ENCODE assay signal across 19 cellular contexts in genomic region chr2:234916674-234917073, GRCh38. TPM values are rescaled to one million over a fixed set of nuclear protein-coding genes. Genes with fewer than 3 reads are reported as not detected.
DNase-seq lines count a peak whose midpoint lies in the region; ATAC-seq and TF ChIP-seq lines count a peak whose summit lies in the region.
"Had no signal": no experiment of that assay in that cellular context is flagged by ENCODE, and none has a peak within 500 bp of the region (broad histone marks: within the 10 kb centered on the region; RNA-seq: fewer than 3 reads in every experiment).

No MANE protein-coding gene starts in this region.

- H3K9ac ChIP-seq in endodermal cell (ENCODE audit: extremely low read depth, low read length, poor library complexity, severe bottlenecking), result no peak overlapping the region
- H3K9ac ChIP-seq: BLaER1 treated with 17β-estradiol and CSF1 and Interleukin-3, amounts not matched to agents 10 nM and 100 nM had no signal

- H3K27me3 Mint-ChIP-seq in WTC11 (ENCODE audit: low read depth) (peaks cover 57% of the 10 kb centered on the region), endodermal cell (ENCODE audit: insufficient read depth) (no peaks in the 10 kb centered on the region)

- POLR2A ChIA-PET in WTC11 (lab: Charles Lee), result no interaction called here

- H3K27me3 ChIP-seq in right cardiac atrium (ENCODE audit: control insufficient read depth, insufficient read depth) (no peaks in the 10 kb centered on the region), endodermal cell (ENCODE audit: control insufficient read depth, insufficient read depth, low read length, poor library complexity, severe bottlenecking) (no peaks in the 10 kb centered on the region), upper lobe of right lung (no peaks in the 10 kb centered on the region)
- H3K27me3 ChIP-seq: BLaER1 treated with 17β-estradiol and CSF1 and Interleukin-3, amounts not matched to agents 10 nM and 100 nM; SJCRH30 had no signal

- TF ChIP-seq CTCF in WTC11 (IDR thresholded peaks at IDR 0.05) (no peak), endodermal cell (conservative IDR thresholded peaks at IDR 0.05) (peak; percentile 46), upper lobe of right lung (IDR thresholded peaks at IDR 0.05) (no peak)

- H3K36me3 ChIP-seq in endodermal cell (ENCODE audit: control insufficient read depth, insufficient read depth, low read length) (no peaks in the 10 kb centered on the region), upper lobe of right lung (no peaks in the 10 kb centered on the region)
- H3K36me3 ChIP-seq: BLaER1 treated with 17β-estradiol and CSF1 and Interleukin-3, amounts not matched to agents 10 nM and 100 nM; SJCRH30 had no signal

- CTCF ChIA-PET in WTC11 (lab: Charles Lee), result interaction anchor here (0.8 to 1.0 kb wide), 2 partner anchors 9 to 16 kb away, joined by 3 read pairs; no protein-coding TSS in a partner anchor

- 93% methylated on average over 5 of the region's 5 CpGs for WGBS in right cardiac atrium
- WGBS in endodermal cell (ENCODE audit: insufficient coverage in 1 of 2, insufficient read length in 1 of 2), 2 experiments, result 93 to 94% methylated on average over 3 to 5 of the region's 5 CpGs

- H3K9me3 Mint-ChIP-seq in WTC11 (no peaks in the 10 kb centered on the region), endodermal cell (no peaks in the 10 kb centered on the region)
- H3K9me3 Mint-ChIP-seq: CD8-positive, alpha-beta memory T cell had no signal

- peaks cover 22% of the 10 kb centered on the region for H3K4me1 Mint-ChIP-seq in WTC11
- peaks cover 4% of the 10 kb centered on the region for H3K4me1 Mint-ChIP-seq in endodermal cell
- H3K4me1 Mint-ChIP-seq: CD8-positive, alpha-beta memory T cell had no signal

- H3K27ac Mint-ChIP-seq in WTC11 (no peak overlapping the region), endodermal cell (no peak overlapping the region)
- H3K27ac Mint-ChIP-seq: CD8-positive, alpha-beta memory T cell had no signal

- intact Hi-C loops in cardiac septum (cut with DNase I) (no loop called here), right cardiac atrium (cut with DNase I) (no loop called here), upper lobe of right lung (cut with DNase I) (no loop called here)

- H3K4me3 ChIP-seq in right cardiac atrium (ENCODE audit: low read length), result no peak overlapping the region
- H3K4me3 ChIP-seq in endodermal cell (ENCODE audit: low read length), result no peak overlapping the region
- no peak overlapping the region for H3K4me3 ChIP-seq in upper lobe of right lung
- H3K4me3 ChIP-seq: BLaER1 treated with 17β-estradiol and CSF1 and Interleukin-3, amounts not matched to agents 10 nM and 100 nM; SJCRH30 had no signal

- no peak overlapping the region for H3K27ac ChIP-seq in right cardiac atrium (ENCODE audit: low read length)
- H3K27ac ChIP-seq in endodermal cell (ENCODE audit: low read depth, low read length), result no peak overlapping the region
- H3K27ac ChIP-seq in upper lobe of right lung, result no peak overlapping the region
- H3K27ac ChIP-seq: 22Rv1, RWPE1, SJCRH30 had no signal

- ATAC-seq in right cardiac atrium (no peak), WTC11 (peak; percentile 24; the same call in 1 of the 2 replicates), upper lobe of right lung (peak; percentile 28), GM18519 (IDR thresholded peaks at IDR 0.05; ENCODE audit: low FRiP score, unreplicated experiment) (no peak)

- H3K36me3 Mint-ChIP-seq in WTC11 (no peaks in the 10 kb centered on the region), endodermal cell (ENCODE audit: low read depth) (no peaks in the 10 kb centered on the region)

- peaks cover 4% of the 10 kb centered on the region for H3K4me1 ChIP-seq in right cardiac atrium (ENCODE audit: control insufficient read depth, insufficient read depth, low read length)
- no peaks in the 10 kb centered on the region for H3K4me1 ChIP-seq in endodermal cell (ENCODE audit: control insufficient read depth, insufficient read depth, low read length)
- no peaks in the 10 kb centered on the region for H3K4me1 ChIP-seq in upper lobe of right lung

- H3K9me3 ChIP-seq in right cardiac atrium (ENCODE audit: control insufficient read depth, low read length) (no peaks in the 10 kb centered on the region), endodermal cell (ENCODE audit: control insufficient read depth, low read length) (no peaks in the 10 kb centered on the region), upper lobe of right lung (no peaks in the 10 kb centered on the region)
- H3K9me3 ChIP-seq: SJCRH30 had no signal

- no peak overlapping the region for H3K4me3 Mint-ChIP-seq in WTC11
- H3K4me3 Mint-ChIP-seq in endodermal cell, result no peak overlapping the region
- H3K4me3 Mint-ChIP-seq: CD8-positive, alpha-beta memory T cell had no signal

- peak; percentile 44 for DNase-seq in cardiac septum (ENCODE audit: low spot score)
- no peak for DNase-seq in right cardiac atrium
- DNase-seq in WTC11 (ENCODE audit: low spot score), result no peak
- no peak for DNase-seq in endodermal cell
- DNase-seq in upper lobe of right lung, result no peak
- no peak for DNase-seq in D341Med (ENCODE audit: low spot score)
- no peak for DNase-seq in OCI-M2 (lab: John Stamatoyannopoulos, UW; ENCODE audit: unreplicated experiment)
- DNase-seq: CD8-positive, alpha-beta memory T cell; H7; NCI-H1105 treated with DMSO at 0.1 percent for 48 hours; NCI-H187; NCI-H446; NK-92 treated with Interleukin-12 subunit alpha and Interleukin-12 subunit beta, amount 100 ng/mL, for 24 hours; OCI-M1; SJCRH30 had no signal

TF ChIP-seq in WTC11, 78 proteins besides CTCF, POLR2A, EP300 and RAD21:
- TF ChIP-seq RORB (CRISPR knock-in tag; IDR thresholded peaks at IDR 0.05), result no peak
- no peak for TF ChIP-seq JUN (CRISPR knock-in tag; IDR thresholded peaks at IDR 0.05)

RNA-seq across cellular contexts. Expression of gene SH3BP4, which starts 35.1 kb away (rescaled TPM):
- total RNA-seq in cardiac septum (9.1 TPM), right cardiac atrium (10 to 100 TPM; 18.4 to 32.0 (median 21.6) TPM), WTC11 (2021) (31.1 to 44.4 TPM (median 32.6 TPM) in 3 replicates), endodermal cell (10 to 100 TPM; 49.1 to 53.4 TPM), upper lobe of right lung (29.6 TPM)
- 12.3 TPM for polyA plus RNA-seq in right cardiac atrium
- 77.6 TPM for polyA plus RNA-seq in endodermal cell (2013, experiment 1 of 2)
- polyA plus RNA-seq in endodermal cell (2013, experiment 2 of 2), result 78.9 TPM
- polyA plus RNA-seq: CD8-positive, alpha-beta memory T cell had no signal

Comparison
In these comparisons a context has a peak if more than half of its experiments do, and no peak if none do; other contexts are left out.
1. ATAC-seq: peak in WTC11 (single experiment) and upper lobe of right lung (single experiment); none in right cardiac atrium (0 of 2) and GM18519 (single experiment).